32 cellular contexts compared by ENCODE assay signal in genomic region chr16:35325936-35326335, GRCh38.
"Had no signal": no experiment of that assay in that cellular context is flagged by ENCODE, and none has a peak within 500 bp of the region (broad histone marks: within the 10 kb centered on the region; RNA-seq: fewer than 3 reads in every experiment).

No MANE protein-coding gene starts in this region.

- H3K4me1 ChIP-seq: adrenal gland, body of pancreas, breast epithelium had no signal

- H3K36me3 ChIP-seq: adrenal gland, brain microvascular endothelial cell, breast epithelium had no signal

- H3K9me3 ChIP-seq: adrenal gland, body of pancreas had no signal

- FAIRE-seq: astrocyte, TTC549 had no signal

- H3K27ac ChIP-seq: adrenal gland, body of pancreas, brain microvascular endothelial cell, breast epithelium, VCaP had no signal

- H3K4me3 ChIP-seq: adrenal gland, body of pancreas, breast epithelium had no signal

- H3K27me3 ChIP-seq: adrenal gland, body of pancreas, brain microvascular endothelial cell, breast epithelium had no signal

- DNase-seq: activated B cell treated with CpG ODN at 0.5 μM for 24 hours; activated CD4-positive, alpha-beta memory T cell treated with anti-CD3 and anti-CD28 coated beads for 36 hours; activated CD4-positive, alpha-beta T cell treated with anti-CD3 and anti-CD28 coated beads for 4 hours; activated CD4-positive, alpha-beta T cell treated with anti-CD3 and anti-CD28 coated beads, Interleukin-2, amount 50 U/mL, for 1 hour; activated CD4-positive, alpha-beta T cell treated with anti-CD3 and anti-CD28 coated beads, Interleukin-2, amount 50 U/mL, for 4 hours; activated CD4-positive, CD25-positive, alpha-beta regulatory T cell treated with anti-CD3 and anti-CD28 coated beads, Interleukin-2, amount 50 U/mL, for 72 hours; activated CD8-positive, alpha-beta memory T cell treated with anti-CD3 and anti-CD28 coated beads, Interleukin-2, amount 50 U/mL, for 4 hours; activated CD8-positive, alpha-beta T cell treated with anti-CD3 and anti-CD28 coated beads for 36 hours; activated effector memory CD4-positive, alpha-beta T cell treated with anti-CD3 and anti-CD28 coated beads, Interleukin-2, amount 50 U/mL, for 16 hours; activated gamma-delta T cell treated with Interleukin-2 at 50 U/mL for 16 hours; activated naive CD4-positive, alpha-beta T cell; activated naive CD4-positive, alpha-beta T cell treated with anti-CD3 and anti-CD28 coated beads for 36 hours; activated naive CD4-positive, alpha-beta T cell treated with anti-CD3 and anti-CD28 coated beads, Interleukin-2, amount 50 U/mL, for 16 hours; activated naive CD8-positive, alpha-beta T cell treated with anti-CD3 and anti-CD28 coated beads for 36 hours; activated T-cell treated with anti-CD3 and anti-CD28 coated beads for 4 hours; activated T-cell treated with anti-CD3 and anti-CD28 coated beads, Interleukin-2, amount 50 U/mL, for 1 hour; activated T-cell treated with anti-CD3 and anti-CD28 coated beads, Interleukin-2, amount 50 U/mL, for 4 hours; activated T-cell treated with anti-CD3 and anti-CD28 coated beads, Interleukin-2, amount 50 U/mL, for 72 hours; adrenal gland; amniotic stem cell; aorta; body of pancreas; brain microvascular endothelial cell; central memory CD4-positive, alpha-beta T cell; T-helper 2 cell; T-helper 9 cell had no signal

- ATAC-seq: activated CD8-positive, alpha-beta T cell treated with anti-CD3 and anti-CD28 coated beads for 36 hours; activated naive CD4-positive, alpha-beta T cell treated with anti-CD3 and anti-CD28 coated beads, Interleukin-2, amount 50 U/mL, for 72 hours; activated T-cell treated with anti-CD3 and anti-CD28 coated beads, Interleukin-2, amount 50 U/mL, for 4 hours; activated T-cell treated with anti-CD3 and anti-CD28 coated beads, Interleukin-2, amount 50 U/mL, for 72 hours; activated T-helper 17 cell treated with anti-CD3 and anti-CD28 coated beads, Interleukin-2, amount 50 U/mL, for 72 hours; body of pancreas had no signal
